Comparison of ENCODE assay signal across 1 cellular context in genomic region chr3:58059349-58060321, GRCh38.
TF ChIP-seq lines count a peak whose summit lies in the region.

No MANE protein-coding gene starts in this region.

TF ChIP-seq in K562, 482 proteins besides CTCF, POLR2A, EP300 and RAD21 (continued from another document and continues in another):
- TF ChIP-seq HMGXB4 (CRISPR knock-in tag; IDR thresholded peaks at IDR 0.05) (no peak), NKRF (IDR thresholded peaks at IDR 0.05; ENCODE audit: borderline replicate concordance) (no peak), ASH1L (IDR thresholded peaks at IDR 0.05; ENCODE audit: borderline replicate concordance, low read depth, partially characterized antibody) (no peak), ZNF395 (CRISPR knock-in tag; IDR thresholded peaks at IDR 0.05) (0 out of 2 replicates have a peak, but pooled peaks have one; percentile 74), RNF219 (CRISPR knock-in tag; IDR thresholded peaks at IDR 0.05) (no peak), BCLAF1 (IDR thresholded peaks at IDR 0.05; ENCODE audit: borderline replicate concordance in 1 of 2, control insufficient read depth in 1 of 2, low read depth in 2 of 2, low read length in 1 of 2) (no peak), CCAR2 (IDR thresholded peaks at IDR 0.05; ENCODE audit: low read depth, low read length) (no peak), CEBPG (CRISPR knock-in tag; IDR thresholded peaks at IDR 0.05) (peak; percentile 85), CEBPG (tag; conservative IDR thresholded peaks at IDR 0.05 in 1 of 2, IDR thresholded peaks at IDR 0.05 in 1 of 2) (peak; percentile 78 to 93), NELFE (IDR thresholded peaks at IDR 0.05; ENCODE audit: insufficient read depth, insufficient read length) (no peak), NCOR1 (IDR thresholded peaks at IDR 0.05) (0 out of 2 replicates have a peak, but pooled peaks have one; percentile 36), E2F5 (CRISPR knock-in tag; IDR thresholded peaks at IDR 0.05) (no peak), ZBTB43 (CRISPR knock-in tag; IDR thresholded peaks at IDR 0.05) (no peak), ZNF217 (CRISPR knock-in tag; IDR thresholded peaks at IDR 0.05) (no peak), ZNF764 (CRISPR knock-in tag; IDR thresholded peaks at IDR 0.05; ENCODE audit: low read depth) (no peak), GABPA (tag; conservative IDR thresholded peaks at IDR 0.05; ENCODE audit: low read depth) (no peak), NFRKB (IDR thresholded peaks at IDR 0.05; ENCODE audit: low read depth) (no peak), TAF15 (IDR thresholded peaks at IDR 0.05; ENCODE audit: low read depth, low read length) (no peak), SMAD3 (CRISPR knock-in tag; conservative IDR thresholded peaks at IDR 0.05) (no peak), ZZZ3 (IDR thresholded peaks at IDR 0.05) (no peak), CHD7 (IDR thresholded peaks at IDR 0.05; ENCODE audit: low read depth, low read length) (no peak), ZNF75A (CRISPR knock-in tag; IDR thresholded peaks at IDR 0.05) (no peak), POLR2H (tag; IDR thresholded peaks at IDR 0.05; ENCODE audit: low read depth) (0 out of 2 replicates have a peak, but pooled peaks have one; percentile 23), SAFB2 (IDR thresholded peaks at IDR 0.05; ENCODE audit: borderline replicate concordance, low read depth, low read length, severe bottlenecking) (no peak), HIVEP1 (CRISPR knock-in tag; IDR thresholded peaks at IDR 0.05) (no peak), DMBX1 (CRISPR knock-in tag; IDR thresholded peaks at IDR 0.05; ENCODE audit: borderline replicate concordance) (peak; percentile 44; the same call in 1 of the 2 replicates), ZNF133 (CRISPR knock-in tag; IDR thresholded peaks at IDR 0.05) (no peak), SRSF7 (optimal IDR thresholded peaks at IDR 0.05; ENCODE audit: low read depth, low read length) (no peak), E2F1 (CRISPR knock-in tag; IDR thresholded peaks at IDR 0.05) (no peak)
